In the genomic region with DNA sequence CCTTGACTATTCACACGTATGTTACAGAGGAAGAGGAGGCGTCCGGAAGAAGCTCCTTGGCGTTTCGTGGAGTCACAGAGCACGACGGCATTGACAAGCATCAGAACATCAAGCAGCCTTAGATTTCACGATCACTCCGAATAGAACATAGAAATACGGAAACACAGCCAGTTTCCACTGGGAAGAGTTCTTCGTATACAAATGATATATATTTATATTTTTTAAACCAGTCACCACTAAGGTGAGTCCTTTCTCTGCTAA, we compare ENCODE assay signal across 21 cellular contexts. TPM values are rescaled to one million over a fixed set of nuclear protein-coding genes. Genes with fewer than 3 reads are reported as not detected.
"Had no signal": no experiment of that assay in that cellular context is flagged by ENCODE, and none has a peak within 500 bp of the region (broad histone marks: within the 10 kb centered on the region; RNA-seq: fewer than 3 reads in every experiment).

No MANE protein-coding gene starts in this region.

- DNase-seq: activated CD4-positive, alpha-beta T cell treated with anti-CD3 and anti-CD28 coated beads for 1 hour; activated CD4-positive, alpha-beta T cell treated with anti-CD3 and anti-CD28 coated beads, Interleukin-2, amount 50 U/mL, for 4 hours; activated naive CD4-positive, alpha-beta T cell treated with anti-CD3 and anti-CD28 coated beads for 36 hours; activated T-cell treated with anti-CD3 and anti-CD28 coated beads, Interleukin-2, amount 50 U/mL, for 24 hours; aorta; cortex of kidney; heart right ventricle; ovary; psoas muscle; right cardiac atrium; stimulated activated CD4-positive, alpha-beta T cell treated with anti-CD3 and anti-CD28 coated beads, Interleukin-4, amount 100 ng/mL, for 1 hour; T-helper 2 cell; testis had no signal

- H3K36me3 ChIP-seq: esophagus muscularis mucosa, gastroesophageal sphincter, heart right ventricle, ovary, upper lobe of left lung had no signal

- H3K27me3 ChIP-seq: ovary, testis had no signal

- H3K4me3 Mint-ChIP-seq: activated naive CD4-positive, alpha-beta T cell treated with anti-CD3 and anti-CD28 coated beads for 36 hours; activated T-cell treated with anti-CD3 and anti-CD28 coated beads, Interleukin-2, amount 50 U/mL, for 24 hours had no signal

- H3K27ac ChIP-seq: esophagus muscularis mucosa, gastroesophageal sphincter, ovary, psoas muscle, skin epidermis, testis, upper lobe of left lung, VCaP had no signal

- H3K9me3 ChIP-seq: esophagus muscularis mucosa, gastroesophageal sphincter, heart right ventricle, ovary, psoas muscle, testis, upper lobe of left lung had no signal

- H3K4me3 ChIP-seq: ovary, skin epidermis, testis, upper lobe of left lung had no signal

- H3K9me3 Mint-ChIP-seq: activated naive CD4-positive, alpha-beta T cell treated with anti-CD3 and anti-CD28 coated beads for 36 hours; activated T-cell treated with anti-CD3 and anti-CD28 coated beads, Interleukin-2, amount 50 U/mL, for 24 hours; activated T-helper 2 cell treated with anti-CD3 and anti-CD28 coated beads, Interferon-gamma antibody, Interleukin-2, Interleukin-4, amounts not matched to agents 10 μg/mL and 5 μg/mL and 100 μg/mL, durations not matched to agents 14 hours and 24 hours and 36 hours had no signal

- H3K27ac Mint-ChIP-seq: activated naive CD4-positive, alpha-beta T cell treated with anti-CD3 and anti-CD28 coated beads for 36 hours; activated T-cell treated with anti-CD3 and anti-CD28 coated beads, Interleukin-2, amount 50 U/mL, for 24 hours; activated T-helper 2 cell treated with anti-CD3 and anti-CD28 coated beads, Interferon-gamma antibody, Interleukin-2, Interleukin-4, amounts not matched to agents 10 μg/mL and 5 μg/mL and 100 μg/mL, durations not matched to agents 14 hours and 24 hours and 36 hours had no signal

RNA-seq across cellular contexts. Expression of a gene that starts 3.1 kb away (rescaled TPM):
- total RNA-seq: activated naive CD4-positive, alpha-beta T cell treated with anti-CD3 and anti-CD28 coated beads for 36 hours; activated T-helper 2 cell treated with anti-CD3 and anti-CD28 coated beads, Interferon-gamma antibody, Interleukin-2, Interleukin-4, amounts not matched to agents 10 μg/mL and 5 μg/mL and 100 μg/mL, durations not matched to agents 14 hours and 24 hours and 36 hours; lung microvascular endothelial cell; myocyte had no signal
- polyA plus RNA-seq: aorta had no signal
